9 cellular contexts compared by ENCODE assay signal in the genomic region with DNA sequence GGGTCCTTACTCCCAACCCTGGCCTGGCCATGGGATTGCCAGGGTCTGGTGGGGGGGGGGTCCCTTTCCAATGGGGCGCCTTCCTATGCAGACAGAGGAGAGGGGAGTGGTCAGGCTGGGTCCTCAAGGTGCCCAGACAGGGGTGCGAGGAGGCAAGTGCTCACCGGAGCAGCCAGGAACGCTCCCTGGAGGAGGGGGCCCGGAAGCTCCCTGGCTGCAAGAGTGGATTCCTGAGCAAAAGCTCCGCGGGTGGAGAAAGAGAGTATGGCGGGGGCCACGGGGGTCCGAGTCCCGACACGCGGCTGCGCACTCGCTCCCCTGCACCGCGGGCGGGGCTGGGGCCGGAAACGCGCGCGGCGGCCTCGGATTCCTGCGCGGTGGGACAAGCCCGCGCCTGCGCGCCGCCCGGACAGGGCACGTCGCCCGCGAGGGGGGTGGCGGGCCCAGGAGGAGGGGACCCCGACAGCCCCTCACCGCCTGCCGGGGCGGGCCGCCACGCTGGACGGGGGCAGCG. TPM values are rescaled to one million over a fixed set of nuclear protein-coding genes. Genes with fewer than 3 reads are reported as not detected.
A peak's percentile ranks its signal among the peaks of the same experiment; 100 is the strongest.
DNase-seq lines count a peak whose midpoint lies in the region; ATAC-seq, FAIRE-seq and TF ChIP-seq lines count a peak whose summit lies in the region.
"Had no signal": no experiment of that assay in that cellular context is flagged by ENCODE, and none has a peak within 500 bp of the region (broad histone marks: within the 10 kb centered on the region; RNA-seq: fewer than 3 reads in every experiment).

No MANE protein-coding gene starts in this region.

- no CpG with 5 or more reads among the region's 46 CpGs for WGBS in mesendoderm (ENCODE audit: extremely low coverage, insufficient coverage, low lambda C conversion rate)

- H3K27me3 ChIP-seq in mesendoderm (ENCODE audit: insufficient read depth, low read length, poor library complexity) = no peaks in the 10 kb centered on the region

- no peak overlapping the region for H2AK5ac ChIP-seq in mesendoderm (ENCODE audit: low read length)

- H3K4me3 Mint-ChIP-seq in activated CD4-positive, alpha-beta T cell treated with anti-CD3 and anti-CD28 coated beads, Interleukin-2, amount 10 ng/mL, durations not matched to agents 24 days and 14 days = peak overlapping the region; percentile 84

- no peak for ATAC-seq in HG03469 (IDR thresholded peaks at IDR 0.05; ENCODE audit: unreplicated experiment)
- ATAC-seq in HG03342 (IDR thresholded peaks at IDR 0.05; ENCODE audit: unreplicated experiment) = no peak

- peak overlapping the region; percentile 51 for H3K9ac ChIP-seq in mesendoderm (ENCODE audit: low read length)

- FAIRE-seq in GM12892 (lab: Jason Lieb, UNC) = peak; percentile 87
- FAIRE-seq: endometrium had no signal

- peak overlapping the region; percentile 21 for H3K4me2 ChIP-seq in mesendoderm (ENCODE audit: low read length)

- intact Hi-C loops in activated CD4-positive, alpha-beta T cell treated with anti-CD3 and anti-CD28 coated beads, Interleukin-2, amount 10 ng/mL, durations not matched to agents 24 days and 14 days (cut with micrococcal nuclease) = loop anchor here (2.0 to 5.0 kb wide), 4 partner anchors 72 to 399 kb away; a partner anchor contains a TSS

- H3K23ac ChIP-seq in mesendoderm (ENCODE audit: low read length) = no peak overlapping the region

- H3K36me3 ChIP-seq in mesendoderm (ENCODE audit: control insufficient read depth, insufficient read depth, low read length) = no peaks in the 10 kb centered on the region

- H3K4me1 Mint-ChIP-seq in activated CD4-positive, alpha-beta T cell treated with anti-CD3 and anti-CD28 coated beads, Interleukin-2, amount 10 ng/mL, durations not matched to agents 24 days and 14 days = peaks cover 18% of the 10 kb centered on the region

- H3K18ac ChIP-seq in mesendoderm (ENCODE audit: low read length) = peak overlapping the region; percentile 63

- no peaks in the 10 kb centered on the region for H3K36me3 Mint-ChIP-seq in activated CD4-positive, alpha-beta T cell treated with anti-CD3 and anti-CD28 coated beads, Interleukin-2, amount 10 ng/mL, durations not matched to agents 24 days and 14 days (ENCODE audit: low read depth)

- no peak overlapping the region for H2BK15ac ChIP-seq in mesendoderm (replicated peaks; ENCODE audit: low read depth)

- H3K56ac ChIP-seq in mesendoderm (ENCODE audit: low read length) = peak overlapping the region; percentile 90

- no peak overlapping the region for H3K4me3 ChIP-seq in mesendoderm (ENCODE audit: low read length)

- H3K4ac ChIP-seq in mesendoderm (ENCODE audit: low read depth, low read length) = no peak overlapping the region

- peaks cover 3% of the 10 kb centered on the region for H3K4me1 ChIP-seq in mesendoderm (ENCODE audit: control insufficient read depth, low read depth, low read length)

- H4K8ac ChIP-seq in mesendoderm (ENCODE audit: low read depth, low read length) = no peak overlapping the region

- H2BK5ac ChIP-seq in mesendoderm (ENCODE audit: low read length) = no peak overlapping the region

- no peaks in the 10 kb centered on the region for H3K9me3 Mint-ChIP-seq in activated CD4-positive, alpha-beta T cell treated with anti-CD3 and anti-CD28 coated beads, Interleukin-2, amount 10 ng/mL, durations not matched to agents 24 days and 14 days

- TF ChIP-seq POLR2A in GM12892 (IDR thresholded peaks at IDR 0.05; ENCODE audit: low read depth, low read length) = no peak

- DNase-seq in GM12892 (ENCODE audit: insufficient read length) = peak; percentile 69
- peak; percentile 77 for DNase-seq in HK-2 (ENCODE audit: unreplicated experiment)
- DNase-seq in activated CD4-positive, alpha-beta T cell treated with anti-CD3 and anti-CD28 coated beads, Interleukin-2, amount 10 ng/mL, durations not matched to agents 24 days and 14 days = peak; percentile 93
- DNase-seq in dermis microvascular lymphatic vessel endothelial cell (ENCODE audit: low read depth in 2 of 2) = peak; percentile 27 to 63
- no peak for DNase-seq in mesendoderm
- DNase-seq in stimulated activated CD8-positive, alpha-beta memory T cell treated with anti-CD3 and anti-CD28 coated beads, Interleukin-7, amount 100 ng/mL, for 4 hours (ENCODE audit: low read depth in 2 of 2) = peak; percentile 35 to 69

- no peak overlapping the region for H4K5ac ChIP-seq in mesendoderm (ENCODE audit: low read length)

- no peaks in the 10 kb centered on the region for H3K79me2 ChIP-seq in mesendoderm (ENCODE audit: control insufficient read depth, insufficient read depth, low read length)

- no peak overlapping the region for H3K27ac ChIP-seq in mesendoderm (ENCODE audit: low read depth, low read length)

- no peak overlapping the region for H2BK120ac ChIP-seq in mesendoderm (ENCODE audit: low read depth, low read length)

- H3K27ac Mint-ChIP-seq in activated CD4-positive, alpha-beta T cell treated with anti-CD3 and anti-CD28 coated beads, Interleukin-2, amount 10 ng/mL, durations not matched to agents 24 days and 14 days = peak overlapping the region; percentile 90

- peaks cover 8% of the 10 kb centered on the region for H3K27me3 Mint-ChIP-seq in activated CD4-positive, alpha-beta T cell treated with anti-CD3 and anti-CD28 coated beads, Interleukin-2, amount 10 ng/mL, durations not matched to agents 24 days and 14 days

- H3K79me1 ChIP-seq in mesendoderm (ENCODE audit: low read length) = no peaks in the 10 kb centered on the region

RNA-seq across cellular contexts. Expression of a gene that starts 27.7 kb away (rescaled TPM):
- 13.8 TPM for polyA plus RNA-seq in GM12892 (2012; ENCODE audit: missing spikeins)
- 25.8 and 31.5 TPM in 2 replicates for total RNA-seq in activated CD4-positive, alpha-beta T cell treated with anti-CD3 and anti-CD28 coated beads, Interleukin-2, amount 10 ng/mL, durations not matched to agents 24 days and 14 days
- under 0.01 TPM in 1 of 2 replicates, not detected in the other for total RNA-seq in dermis microvascular lymphatic vessel endothelial cell
- polyA plus RNA-seq in mesendoderm (2013, experiment 1 of 2) = not detected
- not detected for polyA plus RNA-seq in mesendoderm (2013, experiment 2 of 2)

Comparison
In these comparisons a context has a peak if more than half of its experiments do, and no peak if none do; other contexts are left out.
1. RNA of a gene that starts 27.7 kb away (total RNA-seq): 25.8 to 31.5 TPM in activated CD4-positive, alpha-beta T cell treated with anti-CD3 and anti-CD28 coated beads, Interleukin-2, amount 10 ng/mL, durations not matched to agents 24 days and 14 days; under 0.01 TPM in dermis microvascular lymphatic vessel endothelial cell; every median in the first group is over 10 times any median in the second.